In the genomic region with DNA sequence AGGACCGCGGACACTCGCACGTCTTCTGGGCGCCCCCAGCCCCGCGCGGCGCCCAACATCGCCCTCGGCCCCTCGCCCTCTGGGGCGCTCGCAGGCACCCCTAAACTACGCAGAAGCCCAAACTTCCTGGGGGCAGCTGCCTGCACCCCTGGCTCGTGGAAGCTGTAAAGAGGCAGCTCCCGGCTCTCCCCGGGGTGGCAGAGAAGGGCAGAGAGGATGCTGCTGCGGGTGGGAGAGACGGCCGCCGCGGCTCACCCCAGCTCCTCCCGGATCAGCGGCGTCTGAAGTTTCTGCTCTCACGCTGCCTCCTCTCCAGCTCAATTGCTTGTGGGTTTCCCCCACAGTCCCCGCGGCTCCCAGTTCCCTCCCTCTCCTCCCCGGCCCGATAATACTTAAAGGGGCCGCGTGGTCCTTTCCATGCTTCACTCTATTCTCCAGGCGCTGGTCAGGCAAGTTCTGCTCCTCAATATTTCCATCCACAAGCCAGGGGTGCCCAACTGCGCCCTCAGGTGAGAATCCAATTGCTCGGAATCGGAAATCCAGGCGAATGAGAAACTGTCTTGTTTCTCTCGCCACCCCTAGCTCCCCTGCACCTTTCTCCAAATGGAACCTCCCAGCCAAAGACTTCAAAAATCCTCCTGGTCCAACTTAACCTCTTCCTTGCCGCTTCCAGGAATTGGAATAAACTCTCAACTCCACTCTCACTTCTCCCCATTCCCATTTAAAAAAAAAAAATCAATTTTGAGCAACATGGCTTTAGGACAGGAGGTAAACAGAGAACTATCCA, we compare ENCODE assay signal across 8 cellular contexts.
DNase-seq lines count a peak whose midpoint lies in the region; ATAC-seq and TF ChIP-seq lines count a peak whose summit lies in the region.

No MANE protein-coding gene starts in this region.

- intact Hi-C loops in CD8-positive, alpha-beta T cell (cut with DNase I, micrococcal nuclease) = no loop called here

- no peak overlapping the region for H3K27ac ChIP-seq in CD8-positive, alpha-beta T cell (ENCODE audit: low read depth, low read length)
- H3K27ac ChIP-seq in GM23248 (peak overlapping the region; percentile 93), WERI-Rb-1 (peak overlapping the region; percentile 96)

- H3K27me3 ChIP-seq in CD8-positive, alpha-beta T cell (ENCODE audit: insufficient read depth, low read length) = no peaks in the 10 kb centered on the region
- no peaks in the 10 kb centered on the region for H3K27me3 ChIP-seq in GM23248 (replicated peaks; ENCODE audit: insufficient read depth)
- no peaks in the 10 kb centered on the region for H3K27me3 ChIP-seq in WERI-Rb-1 (ENCODE audit: insufficient read depth, low read depth, severe bottlenecking)

- H3K36me3 ChIP-seq in CD8-positive, alpha-beta T cell (ENCODE audit: insufficient read depth, low read length) = no peaks in the 10 kb centered on the region
- H3K36me3 ChIP-seq in GM23248 (ENCODE audit: low read depth) (no peaks in the 10 kb centered on the region), WERI-Rb-1 (no peaks in the 10 kb centered on the region; the same call in none of the 2 replicates)

- peak; percentile 39 for ATAC-seq in CD8-positive, alpha-beta T cell

- no peak for TF ChIP-seq CTCF in CD8-positive, alpha-beta T cell (IDR thresholded peaks at IDR 0.05)
- TF ChIP-seq CTCF in WERI-Rb-1 (IDR thresholded peaks at IDR 0.05; ENCODE audit: low read depth, low read length) = no peak
- no peak for TF ChIP-seq CTCF in fibroblast of mammary gland (conservative IDR thresholded peaks at IDR 0.05; ENCODE audit: control insufficient read depth, insufficient read depth, low read depth, low read length)

- H2AFZ ChIP-seq in GM23248 = peak overlapping the region; percentile 97

- H3K4me3 Mint-ChIP-seq in CD8-positive, alpha-beta T cell = no peak overlapping the region

- CTCF ChIA-PET in CD8-positive, alpha-beta T cell (lab: Charles Lee) = interaction anchor here (0.8 kb wide), 1 partner anchor 13 kb away, joined by 3 read pairs; no protein-coding TSS in a partner anchor

- H3K4me3 ChIP-seq in CD8-positive, alpha-beta T cell (ENCODE audit: low read depth, low read length) = peak overlapping the region; percentile 32
- H3K4me3 ChIP-seq in GM23248 (peak overlapping the region; percentile 99), WERI-Rb-1 (ENCODE audit: low read depth, low read length) (peak overlapping the region; percentile 88), fibroblast of mammary gland (ENCODE audit: control insufficient read depth, low read depth, low read length) (peak overlapping the region; percentile 75)

- peak in 3 of 7 experiments; percentile 11 to 47 (median 24) for DNase-seq in CD8-positive, alpha-beta T cell
- DNase-seq in GM23248 (peak; percentile 96), NCI-H2029 treated with DMSO at 0.1 percent for 48 hours (lab: John Stamatoyannopoulos, UW) (peak; percentile 79), WERI-Rb-1 (peak; percentile 92), fibroblast of mammary gland (ENCODE audit: low read depth) (peak; percentile 88), mucosa of gallbladder (ENCODE audit: low spot score) (peak; percentile 57), ureter (ENCODE audit: low spot score) (peak; percentile 74), GM19240 (ENCODE audit: insufficient read length, low spot score) (no peak)

- H3K27ac Mint-ChIP-seq in CD8-positive, alpha-beta T cell = no peak overlapping the region

- H3K27me3 Mint-ChIP-seq in CD8-positive, alpha-beta T cell (ENCODE audit: low read depth) = peaks cover 7% of the 10 kb centered on the region

- H3K9me3 ChIP-seq in CD8-positive, alpha-beta T cell (ENCODE audit: low read length) = no peaks in the 10 kb centered on the region
- H3K9me3 ChIP-seq in GM23248 (ENCODE audit: low read depth) = no peaks in the 10 kb centered on the region
- no peaks in the 10 kb centered on the region for H3K9me3 ChIP-seq in WERI-Rb-1 (ENCODE audit: severe bottlenecking)

- peaks cover 3% of the 10 kb centered on the region for H3K4me1 ChIP-seq in CD8-positive, alpha-beta T cell (ENCODE audit: insufficient read depth, low read length)
- peaks cover 20% of the 10 kb centered on the region for H3K4me1 ChIP-seq in GM23248 (ENCODE audit: insufficient read depth)

- no peaks in the 10 kb centered on the region for H3K9me3 Mint-ChIP-seq in CD8-positive, alpha-beta T cell

- peak overlapping the region; percentile 100 for H3K4me2 ChIP-seq in GM23248 (ENCODE audit: unreplicated experiment)

- 1% methylated on average over 31 to 35 of the region's 40 CpGs for WGBS in GM23248 (ENCODE audit: low coverage in 1 of 2, low lambda C conversion rate in 2 of 2, missing lambda C conversion rate in 2 of 2), 2 experiments

- peaks cover 21% of the 10 kb centered on the region for H3F3A ChIP-seq in GM23248 (ENCODE audit: insufficient read depth)

- no peaks in the 10 kb centered on the region for H4K20me1 ChIP-seq in GM23248 (ENCODE audit: insufficient read depth)

- peaks cover 34% of the 10 kb centered on the region for H3K79me2 ChIP-seq in GM23248 (ENCODE audit: insufficient read depth)

- POLR2A ChIA-PET in CD8-positive, alpha-beta T cell (lab: Charles Lee) = interaction anchor here (1.0 kb wide), 1 partner anchor 280 kb away, joined by 3 read pairs; no protein-coding TSS in a partner anchor

- in situ Hi-C loops in GM23248 (cut with MboI) = no loop called here

- H3K9me2 ChIP-seq in GM23248 (ENCODE audit: insufficient read depth) = no peaks in the 10 kb centered on the region

- H3K36me3 Mint-ChIP-seq in CD8-positive, alpha-beta T cell = no peaks in the 10 kb centered on the region

- H3K4me1 Mint-ChIP-seq in CD8-positive, alpha-beta T cell (ENCODE audit: low read depth) = peaks cover 5% of the 10 kb centered on the region

- peak overlapping the region; percentile 92 for H3K9ac ChIP-seq in GM23248

Comparison
In these comparisons a context has a peak if more than half of its experiments do, and no peak if none do; other contexts are left out.
1. H3K4me3 ChIP-seq: peak in every context shown above with its lines; median percentile 99 in GM23248; 88 in WERI-Rb-1; 75 in fibroblast of mammary gland; 32 in CD8-positive, alpha-beta T cell.